Comparison of ENCODE assay signal across 8 cellular contexts in the genomic region with DNA sequence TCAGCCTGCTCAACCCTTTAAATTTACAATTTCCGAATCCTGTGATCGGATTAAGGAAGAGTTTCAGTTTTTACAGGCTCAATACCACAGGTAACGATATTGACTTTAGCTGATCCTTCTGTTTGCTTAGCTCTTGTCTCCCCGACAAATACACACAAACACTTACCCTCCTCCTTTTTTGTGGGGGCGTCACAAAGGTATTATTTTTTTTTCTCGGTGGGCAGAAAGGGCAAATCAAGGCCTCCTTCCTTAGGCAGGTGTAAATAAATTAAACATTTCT. TPM values are rescaled to one million over a fixed set of nuclear protein-coding genes. Genes with fewer than 3 reads are reported as not detected.
DNase-seq lines count a peak whose midpoint lies in the region; ATAC-seq, FAIRE-seq and TF ChIP-seq lines count a peak whose summit lies in the region.

No MANE protein-coding gene starts in this region.

- H3K4me1 Mint-ChIP-seq in WTC11: peaks cover 37% of the 10 kb centered on the region

- ATAC-seq in WTC11 (no peak), GM19023 (IDR thresholded peaks at IDR 0.05; ENCODE audit: unreplicated experiment) (no peak)

- H3K27me3 Mint-ChIP-seq in WTC11 (ENCODE audit: low read depth): peaks cover 6% of the 10 kb centered on the region

- peak overlapping the region; percentile 93 for H3K4me3 Mint-ChIP-seq in WTC11

- peaks cover 16% of the 10 kb centered on the region; the same call in 1 of the 2 replicates for H3K36me3 ChIP-seq in iPS-20b (ENCODE audit: insufficient read depth, low read depth, low read length)
- no peaks in the 10 kb centered on the region for H3K36me3 ChIP-seq in stomach smooth muscle (ENCODE audit: control insufficient read depth in 2 of 2, insufficient read depth in 2 of 2, low read length in 2 of 2)

- peak overlapping the region; percentile 96 for H3K4me3 ChIP-seq in iPS-20b (ENCODE audit: low read length)
- peak overlapping the region; percentile 81 for H3K4me3 ChIP-seq in stomach smooth muscle (ENCODE audit: low read length in 2 of 2)

- DNase-seq in NCI-H510A treated with DMSO at 0.1 percent for 48 hours (lab: John Stamatoyannopoulos, UW): peak; percentile 42
- no peak for DNase-seq in NCI-H510A (lab: John Stamatoyannopoulos, UW)
- DNase-seq in WTC11 (ENCODE audit: low spot score): no peak
- no peak for DNase-seq in RCC 7860 (ENCODE audit: low spot score)
- no peak for DNase-seq in D721Med (ENCODE audit: insufficient read length, low spot score)

- FAIRE-seq in RCC 7860 (lab: Jason Lieb, UNC): no peak
- no peak for FAIRE-seq in D721Med (lab: Jason Lieb, UNC)

- no peaks in the 10 kb centered on the region for H3K9me3 ChIP-seq in iPS-20b (ENCODE audit: insufficient read depth, low read depth, low read length)
- H3K9me3 ChIP-seq in stomach smooth muscle (ENCODE audit: control insufficient read depth in 2 of 2, low read length in 2 of 2): no peaks in the 10 kb centered on the region

- POLR2A ChIA-PET in WTC11 (lab: Charles Lee): no interaction called here

- H3K27ac ChIP-seq in iPS-20b (ENCODE audit: low read length) (no peak overlapping the region), stomach smooth muscle (ENCODE audit: low read length) (peak overlapping the region; percentile 72)

- H3K36me3 Mint-ChIP-seq in WTC11: peaks cover 22% of the 10 kb centered on the region

- no peaks in the 10 kb centered on the region for H3K9me3 Mint-ChIP-seq in WTC11

- H3K27me3 ChIP-seq in iPS-20b (ENCODE audit: insufficient read depth, low read length) (peaks cover 5% of the 10 kb centered on the region; the same call in 1 of the 2 replicates), stomach smooth muscle (ENCODE audit: control insufficient read depth in 1 of 2, insufficient read depth in 2 of 2, low read length in 2 of 2) (no peaks in the 10 kb centered on the region)

- H3K4me1 ChIP-seq in iPS-20b (ENCODE audit: insufficient read depth, low read length): peaks cover 14% of the 10 kb centered on the region; the same call in 1 of the 2 replicates
- peaks cover 10% of the 10 kb centered on the region for H3K4me1 ChIP-seq in stomach smooth muscle (ENCODE audit: control insufficient read depth, insufficient read depth, low read length)

- CTCF ChIA-PET in WTC11 (lab: Charles Lee): no interaction called here

- peak overlapping the region; percentile 84 for H3K27ac Mint-ChIP-seq in WTC11

- TF ChIP-seq CTCF in WTC11 (IDR thresholded peaks at IDR 0.05) (no peak), D721Med (IDR thresholded peaks at IDR 0.05; ENCODE audit: insufficient read depth, missing control alignments) (no peak)

- peak overlapping the region; percentile 77; the same call in 1 of the 2 replicates for H3K9ac ChIP-seq in iPS-20b (ENCODE audit: low read depth, low read length)
- H3K9ac ChIP-seq in stomach smooth muscle (ENCODE audit: low read length in 2 of 2): peak overlapping the region; percentile 61 to 77

TF ChIP-seq in WTC11, 78 proteins besides CTCF, POLR2A, EP300 and RAD21:
- TF ChIP-seq ZNF232 (CRISPR knock-in tag; IDR thresholded peaks at IDR 0.05) (no peak), JUN (CRISPR knock-in tag; IDR thresholded peaks at IDR 0.05) (no peak), ZNF317 (CRISPR knock-in tag; IDR thresholded peaks at IDR 0.05; ENCODE audit: borderline replicate concordance, low read depth) (no peak)
- TF ChIP-seq, protein P1, sequence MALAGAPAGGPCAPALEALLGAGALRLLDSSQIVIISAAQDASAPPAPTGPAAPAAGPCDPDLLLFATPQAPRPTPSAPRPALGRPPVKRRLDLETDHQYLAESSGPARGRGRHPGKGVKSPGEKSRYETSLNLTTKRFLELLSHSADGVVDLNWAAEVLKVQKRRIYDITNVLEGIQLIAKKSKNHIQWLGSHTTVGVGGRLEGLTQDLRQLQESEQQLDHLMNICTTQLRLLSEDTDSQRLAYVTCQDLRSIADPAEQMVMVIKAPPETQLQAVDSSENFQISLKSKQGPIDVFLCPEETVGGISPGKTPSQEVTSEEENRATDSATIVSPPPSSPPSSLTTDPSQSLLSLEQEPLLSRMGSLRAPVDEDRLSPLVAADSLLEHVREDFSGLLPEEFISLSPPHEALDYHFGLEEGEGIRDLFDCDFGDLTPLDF (CRISPR knock-in tag; IDR thresholded peaks at IDR 0.05): no peak
- TF ChIP-seq, protein P2, sequence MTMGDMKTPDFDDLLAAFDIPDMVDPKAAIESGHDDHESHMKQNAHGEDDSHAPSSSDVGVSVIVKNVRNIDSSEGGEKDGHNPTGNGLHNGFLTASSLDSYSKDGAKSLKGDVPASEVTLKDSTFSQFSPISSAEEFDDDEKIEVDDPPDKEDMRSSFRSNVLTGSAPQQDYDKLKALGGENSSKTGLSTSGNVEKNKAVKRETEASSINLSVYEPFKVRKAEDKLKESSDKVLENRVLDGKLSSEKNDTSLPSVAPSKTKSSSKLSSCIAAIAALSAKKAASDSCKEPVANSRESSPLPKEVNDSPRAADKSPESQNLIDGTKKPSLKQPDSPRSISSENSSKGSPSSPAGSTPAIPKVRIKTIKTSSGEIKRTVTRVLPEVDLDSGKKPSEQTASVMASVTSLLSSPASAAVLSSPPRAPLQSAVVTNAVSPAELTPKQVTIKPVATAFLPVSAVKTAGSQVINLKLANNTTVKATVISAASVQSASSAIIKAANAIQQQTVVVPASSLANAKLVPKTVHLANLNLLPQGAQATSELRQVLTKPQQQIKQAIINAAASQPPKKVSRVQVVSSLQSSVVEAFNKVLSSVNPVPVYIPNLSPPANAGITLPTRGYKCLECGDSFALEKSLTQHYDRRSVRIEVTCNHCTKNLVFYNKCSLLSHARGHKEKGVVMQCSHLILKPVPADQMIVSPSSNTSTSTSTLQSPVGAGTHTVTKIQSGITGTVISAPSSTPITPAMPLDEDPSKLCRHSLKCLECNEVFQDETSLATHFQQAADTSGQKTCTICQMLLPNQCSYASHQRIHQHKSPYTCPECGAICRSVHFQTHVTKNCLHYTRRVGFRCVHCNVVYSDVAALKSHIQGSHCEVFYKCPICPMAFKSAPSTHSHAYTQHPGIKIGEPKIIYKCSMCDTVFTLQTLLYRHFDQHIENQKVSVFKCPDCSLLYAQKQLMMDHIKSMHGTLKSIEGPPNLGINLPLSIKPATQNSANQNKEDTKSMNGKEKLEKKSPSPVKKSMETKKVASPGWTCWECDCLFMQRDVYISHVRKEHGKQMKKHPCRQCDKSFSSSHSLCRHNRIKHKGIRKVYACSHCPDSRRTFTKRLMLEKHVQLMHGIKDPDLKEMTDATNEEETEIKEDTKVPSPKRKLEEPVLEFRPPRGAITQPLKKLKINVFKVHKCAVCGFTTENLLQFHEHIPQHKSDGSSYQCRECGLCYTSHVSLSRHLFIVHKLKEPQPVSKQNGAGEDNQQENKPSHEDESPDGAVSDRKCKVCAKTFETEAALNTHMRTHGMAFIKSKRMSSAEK (CRISPR knock-in tag; IDR thresholded peaks at IDR 0.05; ENCODE audit: borderline replicate concordance): no peak
- TF ChIP-seq, protein P3, sequence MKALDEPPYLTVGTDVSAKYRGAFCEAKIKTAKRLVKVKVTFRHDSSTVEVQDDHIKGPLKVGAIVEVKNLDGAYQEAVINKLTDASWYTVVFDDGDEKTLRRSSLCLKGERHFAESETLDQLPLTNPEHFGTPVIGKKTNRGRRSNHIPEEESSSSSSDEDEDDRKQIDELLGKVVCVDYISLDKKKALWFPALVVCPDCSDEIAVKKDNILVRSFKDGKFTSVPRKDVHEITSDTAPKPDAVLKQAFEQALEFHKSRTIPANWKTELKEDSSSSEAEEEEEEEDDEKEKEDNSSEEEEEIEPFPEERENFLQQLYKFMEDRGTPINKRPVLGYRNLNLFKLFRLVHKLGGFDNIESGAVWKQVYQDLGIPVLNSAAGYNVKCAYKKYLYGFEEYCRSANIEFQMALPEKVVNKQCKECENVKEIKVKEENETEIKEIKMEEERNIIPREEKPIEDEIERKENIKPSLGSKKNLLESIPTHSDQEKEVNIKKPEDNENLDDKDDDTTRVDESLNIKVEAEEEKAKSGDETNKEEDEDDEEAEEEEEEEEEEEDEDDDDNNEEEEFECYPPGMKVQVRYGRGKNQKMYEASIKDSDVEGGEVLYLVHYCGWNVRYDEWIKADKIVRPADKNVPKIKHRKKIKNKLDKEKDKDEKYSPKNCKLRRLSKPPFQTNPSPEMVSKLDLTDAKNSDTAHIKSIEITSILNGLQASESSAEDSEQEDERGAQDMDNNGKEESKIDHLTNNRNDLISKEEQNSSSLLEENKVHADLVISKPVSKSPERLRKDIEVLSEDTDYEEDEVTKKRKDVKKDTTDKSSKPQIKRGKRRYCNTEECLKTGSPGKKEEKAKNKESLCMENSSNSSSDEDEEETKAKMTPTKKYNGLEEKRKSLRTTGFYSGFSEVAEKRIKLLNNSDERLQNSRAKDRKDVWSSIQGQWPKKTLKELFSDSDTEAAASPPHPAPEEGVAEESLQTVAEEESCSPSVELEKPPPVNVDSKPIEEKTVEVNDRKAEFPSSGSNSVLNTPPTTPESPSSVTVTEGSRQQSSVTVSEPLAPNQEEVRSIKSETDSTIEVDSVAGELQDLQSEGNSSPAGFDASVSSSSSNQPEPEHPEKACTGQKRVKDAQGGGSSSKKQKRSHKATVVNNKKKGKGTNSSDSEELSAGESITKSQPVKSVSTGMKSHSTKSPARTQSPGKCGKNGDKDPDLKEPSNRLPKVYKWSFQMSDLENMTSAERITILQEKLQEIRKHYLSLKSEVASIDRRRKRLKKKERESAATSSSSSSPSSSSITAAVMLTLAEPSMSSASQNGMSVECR (CRISPR knock-in tag; IDR thresholded peaks at IDR 0.05; ENCODE audit: borderline replicate concordance): no peak
- TF ChIP-seq, protein P4, sequence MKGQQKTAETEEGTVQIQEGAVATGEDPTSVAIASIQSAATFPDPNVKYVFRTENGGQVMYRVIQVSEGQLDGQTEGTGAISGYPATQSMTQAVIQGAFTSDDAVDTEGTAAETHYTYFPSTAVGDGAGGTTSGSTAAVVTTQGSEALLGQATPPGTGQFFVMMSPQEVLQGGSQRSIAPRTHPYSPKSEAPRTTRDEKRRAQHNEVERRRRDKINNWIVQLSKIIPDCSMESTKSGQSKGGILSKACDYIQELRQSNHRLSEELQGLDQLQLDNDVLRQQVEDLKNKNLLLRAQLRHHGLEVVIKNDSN (CRISPR knock-in tag; IDR thresholded peaks at IDR 0.05): no peak

RNA-seq across cellular contexts. Expression of a gene that starts 1.9 kb away (rescaled TPM):
- 48.1 to 50.9 TPM (median 49.8 TPM) in 3 replicates for total RNA-seq in WTC11 (2021)
